ENCODE assay signal across 22 cellular contexts in the genomic region with DNA sequence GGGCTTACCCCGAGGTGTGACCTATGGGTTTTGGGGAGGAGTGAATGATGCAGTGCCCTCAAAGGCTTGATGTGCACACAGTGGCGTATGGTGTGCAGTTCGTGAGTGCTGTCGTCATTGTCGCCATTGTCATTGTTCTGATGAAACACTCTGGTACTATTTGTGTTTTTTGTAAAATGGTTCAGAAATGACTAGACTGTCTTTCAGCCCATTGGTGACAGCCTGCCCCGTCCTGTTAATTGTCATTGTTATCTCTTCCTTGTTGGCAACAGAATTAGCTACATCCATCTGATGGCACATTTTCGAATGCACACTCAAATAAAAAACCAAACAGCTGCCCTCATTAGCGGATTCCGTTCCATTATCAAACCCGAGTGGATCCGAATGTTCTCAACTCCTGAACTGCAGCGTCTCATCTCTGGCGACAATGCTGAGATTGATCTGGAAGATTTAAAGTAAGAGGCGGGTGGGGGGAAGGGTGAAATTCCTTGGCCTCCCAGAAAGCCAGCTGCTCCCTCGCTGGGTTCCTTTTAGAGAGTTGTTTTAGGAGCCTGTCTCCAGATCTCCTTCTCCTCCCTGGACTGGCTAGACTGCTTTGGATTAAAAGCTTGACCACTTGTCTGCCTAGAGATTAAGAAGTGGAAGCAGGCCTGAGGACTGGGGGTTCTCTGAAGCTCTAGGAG. TPM values are rescaled to one million over a fixed set of nuclear protein-coding genes. Genes with fewer than 3 reads are reported as not detected.
DNase-seq lines count a peak whose midpoint lies in the region; ATAC-seq and TF ChIP-seq lines count a peak whose summit lies in the region.
"Had no signal": no experiment of that assay in that cellular context is flagged by ENCODE, and none has a peak within 500 bp of the region (broad histone marks: within the 10 kb centered on the region; RNA-seq: fewer than 3 reads in every experiment).

No MANE protein-coding gene starts in this region.

- peak overlapping the region; percentile 8 for H3K27ac ChIP-seq in muscle layer of colon (ENCODE audit: low read depth, low read length)
- no peak overlapping the region for H3K27ac ChIP-seq in CD4-positive, alpha-beta memory T cell (ENCODE audit: low read depth, low read length)
- H3K27ac ChIP-seq: breast epithelium, spleen, vagina had no signal

- TF ChIP-seq CTCF in natural killer cell (IDR thresholded peaks at IDR 0.05) (no peak), fibroblast of villous mesenchyme (IDR thresholded peaks at IDR 0.05; ENCODE audit: insufficient read depth, low read depth, low read length) (no peak)
- no peak for TF ChIP-seq CTCF in activated CD8-positive, alpha-beta T cell treated with anti-CD3 and anti-CD28 coated beads for 36 hours (IDR thresholded peaks at IDR 0.05)

- H3K4me1 Mint-ChIP-seq in natural killer cell treated with Interleukin-12 subunit alpha and Interleukin-12 subunit beta and Interleukin-15 and Interleukin-18, amount 100 ng/mL, for 72 hours (ENCODE audit: low read depth in 2 of 2), result no peaks in the 10 kb centered on the region
- no peaks in the 10 kb centered on the region for H3K4me1 Mint-ChIP-seq in natural killer cell
- no peaks in the 10 kb centered on the region for H3K4me1 Mint-ChIP-seq in activated CD8-positive, alpha-beta T cell treated with anti-CD3 and anti-CD28 coated beads for 36 hours (ENCODE audit: low read depth)
- no peaks in the 10 kb centered on the region for H3K4me1 Mint-ChIP-seq in CD4-positive, alpha-beta memory T cell
- H3K4me1 Mint-ChIP-seq: memory B cell had no signal

- H3K4me3 ChIP-seq in fibroblast of villous mesenchyme (ENCODE audit: low read depth, low read length) (no peak overlapping the region), muscle layer of colon (ENCODE audit: low read depth in 1 of 2, low read length in 2 of 2) (no peak overlapping the region)
- H3K4me3 ChIP-seq in CD4-positive, alpha-beta memory T cell (ENCODE audit: low read length in 2 of 2), result no peak overlapping the region
- H3K4me3 ChIP-seq: breast epithelium, spleen, vagina had no signal

- H3K4me3 Mint-ChIP-seq in natural killer cell treated with Interleukin-12 subunit alpha and Interleukin-12 subunit beta and Interleukin-15 and Interleukin-18, amount 100 ng/mL, for 72 hours, result no peak overlapping the region
- no peak overlapping the region for H3K4me3 Mint-ChIP-seq in natural killer cell
- H3K4me3 Mint-ChIP-seq in activated CD8-positive, alpha-beta T cell treated with anti-CD3 and anti-CD28 coated beads for 36 hours, result no peak overlapping the region
- H3K4me3 Mint-ChIP-seq in CD4-positive, alpha-beta memory T cell, result no peak overlapping the region
- H3K4me3 Mint-ChIP-seq: HFFc6, memory B cell had no signal

- no peak overlapping the region for H3K9ac ChIP-seq in muscle layer of colon (ENCODE audit: low read length)

- DNase-seq in natural killer cell treated with Interleukin-12 subunit alpha and Interleukin-12 subunit beta and Interleukin-15 and Interleukin-18, amount 100 ng/mL, for 72 hours (ENCODE audit: low spot score), result peak; percentile 39
- DNase-seq in natural killer cell, result no peak
- peak; percentile 45 for DNase-seq in fibroblast of villous mesenchyme (ENCODE audit: low read depth)
- no peak for DNase-seq in activated CD8-positive, alpha-beta T cell treated with anti-CD3 and anti-CD28 coated beads for 36 hours
- no peak for DNase-seq in RPMI8226
- no peak for DNase-seq in CD4-positive, alpha-beta memory T cell
- DNase-seq: activated CD4-positive, alpha-beta T cell treated with anti-CD3 and anti-CD28 coated beads for 4 hours; activated T-cell treated with anti-CD3 and anti-CD28 coated beads for 4 hours; effector CD8-positive, alpha-beta T cell; EL; HFFc6; NK-92 treated with Interleukin-12 subunit alpha and Interleukin-12 subunit beta, amount 100 ng/mL, for 24 hours; SHP77 treated with DMSO at 0.1 percent for 48 hours; stimulated activated naive CD8-positive, alpha-beta T cell treated with anti-CD3 and anti-CD28 coated beads, Interleukin-15, Interleukin-2, amounts not matched to agents 100 U/mL and 50 U/mL, for 24 hours; T1000 had no signal

- POLR2A ChIA-PET in activated CD8-positive, alpha-beta T cell treated with anti-CD3 and anti-CD28 coated beads for 36 hours (lab: Charles Lee), result no interaction called here
- POLR2A ChIA-PET in CD4-positive, alpha-beta memory T cell (lab: Charles Lee; ENCODE audit: partially characterized antibody), result no interaction called here

- H3K27ac Mint-ChIP-seq in natural killer cell treated with Interleukin-12 subunit alpha and Interleukin-12 subunit beta and Interleukin-15 and Interleukin-18, amount 100 ng/mL, for 72 hours, result no peak overlapping the region
- H3K27ac Mint-ChIP-seq in natural killer cell, result no peak overlapping the region
- no peak overlapping the region for H3K27ac Mint-ChIP-seq in activated CD8-positive, alpha-beta T cell treated with anti-CD3 and anti-CD28 coated beads for 36 hours
- no peak overlapping the region for H3K27ac Mint-ChIP-seq in CD4-positive, alpha-beta memory T cell
- H3K27ac Mint-ChIP-seq: HFFc6, memory B cell had no signal

- no peaks in the 10 kb centered on the region for H3K36me3 Mint-ChIP-seq in natural killer cell treated with Interleukin-12 subunit alpha and Interleukin-12 subunit beta and Interleukin-15 and Interleukin-18, amount 100 ng/mL, for 72 hours
- H3K36me3 Mint-ChIP-seq in natural killer cell, result peaks cover 8% of the 10 kb centered on the region
- no peaks in the 10 kb centered on the region for H3K36me3 Mint-ChIP-seq in activated CD8-positive, alpha-beta T cell treated with anti-CD3 and anti-CD28 coated beads for 36 hours (ENCODE audit: low read depth)
- peaks cover 48 to 71% of the 10 kb centered on the region in 2 donors for H3K36me3 Mint-ChIP-seq in CD4-positive, alpha-beta memory T cell
- H3K36me3 Mint-ChIP-seq: activated naive CD4-positive, alpha-beta T cell treated with anti-CD3 and anti-CD28 coated beads, Interleukin-2, amount 50 U/mL, for 72 hours had no signal

- H3K9me3 Mint-ChIP-seq in natural killer cell treated with Interleukin-12 subunit alpha and Interleukin-12 subunit beta and Interleukin-15 and Interleukin-18, amount 100 ng/mL, for 72 hours, result no peaks in the 10 kb centered on the region
- H3K9me3 Mint-ChIP-seq in natural killer cell, result no peaks in the 10 kb centered on the region
- no peaks in the 10 kb centered on the region for H3K9me3 Mint-ChIP-seq in activated CD8-positive, alpha-beta T cell treated with anti-CD3 and anti-CD28 coated beads for 36 hours
- H3K9me3 Mint-ChIP-seq in CD4-positive, alpha-beta memory T cell, result no peaks in the 10 kb centered on the region
- H3K9me3 Mint-ChIP-seq: activated naive CD4-positive, alpha-beta T cell treated with anti-CD3 and anti-CD28 coated beads, Interleukin-2, amount 50 U/mL, for 72 hours; HFFc6; memory B cell had no signal

- H3K36me3 ChIP-seq in muscle layer of colon (ENCODE audit: insufficient read depth, low read length), result peaks cover 80% of the 10 kb centered on the region
- H3K36me3 ChIP-seq in CD4-positive, alpha-beta memory T cell (ENCODE audit: insufficient read depth, low read length), result peaks cover 41% of the 10 kb centered on the region

- ATAC-seq in natural killer cell treated with Interleukin-12 subunit alpha and Interleukin-12 subunit beta and Interleukin-15 and Interleukin-18, amount 100 ng/mL, for 72 hours, result no peak
- ATAC-seq in natural killer cell, result no peak
- ATAC-seq in activated CD8-positive, alpha-beta T cell treated with anti-CD3 and anti-CD28 coated beads for 36 hours, result no peak
- ATAC-seq in GM18502 (IDR thresholded peaks at IDR 0.05; ENCODE audit: poor library complexity, unreplicated experiment), result no peak
- ATAC-seq: activated naive CD4-positive, alpha-beta T cell treated with anti-CD3 and anti-CD28 coated beads, Interleukin-2, amount 50 U/mL, for 72 hours; stimulated activated naive CD8-positive, alpha-beta T cell treated with anti-CD3 and anti-CD28 coated beads, Interleukin-15, Interleukin-2, amounts not matched to agents 100 U/mL and 50 U/mL, for 24 hours had no signal

- H3K27me3 ChIP-seq in muscle layer of colon (ENCODE audit: control insufficient read depth in 1 of 2, insufficient read depth in 2 of 2, low read length in 2 of 2), result no peaks in the 10 kb centered on the region
- no peaks in the 10 kb centered on the region for H3K27me3 ChIP-seq in CD4-positive, alpha-beta memory T cell (ENCODE audit: insufficient read depth, low read length)
- H3K27me3 ChIP-seq: breast epithelium, spleen, vagina had no signal

- H3K27me3 Mint-ChIP-seq in natural killer cell treated with Interleukin-12 subunit alpha and Interleukin-12 subunit beta and Interleukin-15 and Interleukin-18, amount 100 ng/mL, for 72 hours, result no peaks in the 10 kb centered on the region
- no peaks in the 10 kb centered on the region for H3K27me3 Mint-ChIP-seq in natural killer cell (ENCODE audit: low read depth in 2 of 2)
- no peaks in the 10 kb centered on the region for H3K27me3 Mint-ChIP-seq in activated CD8-positive, alpha-beta T cell treated with anti-CD3 and anti-CD28 coated beads for 36 hours
- H3K27me3 Mint-ChIP-seq in CD4-positive, alpha-beta memory T cell, result no peaks in the 10 kb centered on the region
- H3K27me3 Mint-ChIP-seq: memory B cell had no signal

- CTCF ChIA-PET in activated CD8-positive, alpha-beta T cell treated with anti-CD3 and anti-CD28 coated beads for 36 hours (lab: Charles Lee), result interaction anchor here (1.0 kb wide), 1 partner anchor 245 kb away, joined by 3 read pairs; no protein-coding TSS in a partner anchor
- CTCF ChIA-PET in CD4-positive, alpha-beta memory T cell (lab: Charles Lee; ENCODE audit: partially characterized antibody), result interaction anchor here (0.6 kb wide), 1 partner anchor 622 kb away, joined by 3 read pairs; no protein-coding TSS in a partner anchor

- intact Hi-C loops in natural killer cell (cut with micrococcal nuclease), result no loop called here
- intact Hi-C loops in activated CD8-positive, alpha-beta T cell treated with anti-CD3 and anti-CD28 coated beads for 36 hours (cut with micrococcal nuclease), result no loop called here
- intact Hi-C loops in CD4-positive, alpha-beta memory T cell (cut with micrococcal nuclease), result no loop called here

- H3K4me1 ChIP-seq in muscle layer of colon (ENCODE audit: insufficient read depth, low read length), result no peaks in the 10 kb centered on the region
- H3K4me1 ChIP-seq in CD4-positive, alpha-beta memory T cell (ENCODE audit: insufficient read depth, low read length), result no peaks in the 10 kb centered on the region
- H3K4me1 ChIP-seq: breast epithelium, spleen, vagina had no signal

- H3K9me3 ChIP-seq in muscle layer of colon (ENCODE audit: low read length), result no peaks in the 10 kb centered on the region
- H3K9me3 ChIP-seq in CD4-positive, alpha-beta memory T cell (ENCODE audit: control insufficient read depth in 1 of 2, low read length in 2 of 2), result no peaks in the 10 kb centered on the region
- H3K9me3 ChIP-seq: breast epithelium, spleen, vagina had no signal

RNA-seq across cellular contexts. Expression of a gene that starts 43.5 kb away (rescaled TPM):
- total RNA-seq in natural killer cell treated with Interleukin-12 subunit alpha and Interleukin-12 subunit beta and Interleukin-15 and Interleukin-18, amount 100 ng/mL, for 72 hours, result 10 to 100 TPM; 36.4 to 40.2 TPM
- 10 to 100 TPM; 17.1 to 18.3 (median 17.6) TPM for total RNA-seq in natural killer cell
- total RNA-seq in fibroblast of villous mesenchyme, result 34.1 and 43.8 TPM in 2 replicates
- total RNA-seq in activated CD8-positive, alpha-beta T cell treated with anti-CD3 and anti-CD28 coated beads for 36 hours, result 10 to 100 TPM; 60.5 to 60.9 TPM
- 10 to 100 TPM; 16.0 to 16.9 TPM for total RNA-seq in CD4-positive, alpha-beta memory T cell
- 10 to 100 TPM; 17.2 to 30.2 TPM for polyA plus RNA-seq in CD4-positive, alpha-beta memory T cell

RNA-seq across cellular contexts. Expression of a gene that starts 43.8 kb away (rescaled TPM):
- total RNA-seq in natural killer cell treated with Interleukin-12 subunit alpha and Interleukin-12 subunit beta and Interleukin-15 and Interleukin-18, amount 100 ng/mL, for 72 hours, result 10 to 100 TPM; 23.1 to 27.5 TPM
- total RNA-seq in natural killer cell (10 to 100 TPM in 2 of 3 donors, 1 to 10 TPM in 1; 9.4 to 16.6 (median 16.2) TPM), fibroblast of villous mesenchyme (29.8 and 30.0 TPM in 2 replicates)
- total RNA-seq in activated CD8-positive, alpha-beta T cell treated with anti-CD3 and anti-CD28 coated beads for 36 hours, result 10 to 100 TPM; 16.2 to 19.8 TPM
- total RNA-seq in CD4-positive, alpha-beta memory T cell, result 10 to 100 TPM; 10.0 to 11.0 TPM
- 1 to 10 TPM; 1.9 to 4.2 TPM for polyA plus RNA-seq in CD4-positive, alpha-beta memory T cell

RNA-seq across cellular contexts. Expression of a gene that starts 52.3 kb away (rescaled TPM):
- total RNA-seq in natural killer cell treated with Interleukin-12 subunit alpha and Interleukin-12 subunit beta and Interleukin-15 and Interleukin-18, amount 100 ng/mL, for 72 hours, result 10 to 100 TPM; 38.9 to 39.2 TPM
- total RNA-seq in natural killer cell, result 10 to 100 TPM; 32.2 to 46.7 (median 39.5) TPM
- total RNA-seq in fibroblast of villous mesenchyme, result 34.1 and 51.4 TPM in 2 replicates
- total RNA-seq in activated CD8-positive, alpha-beta T cell treated with anti-CD3 and anti-CD28 coated beads for 36 hours, result 10 to 100 TPM; 22.5 to 24.9 TPM
- total RNA-seq in CD4-positive, alpha-beta memory T cell, result 10 to 100 TPM; 55.8 to 58.1 TPM
- 10 to 100 TPM; 24.0 to 24.4 TPM for polyA plus RNA-seq in CD4-positive, alpha-beta memory T cell

RNA-seq across cellular contexts. Expression of a gene that starts 52.7 kb away (rescaled TPM):
- 10 to 100 TPM; 49.9 to 92.0 TPM for total RNA-seq in natural killer cell treated with Interleukin-12 subunit alpha and Interleukin-12 subunit beta and Interleukin-15 and Interleukin-18, amount 100 ng/mL, for 72 hours
- total RNA-seq in natural killer cell (100 to 1,000 TPM in 1 of 3 donors, 10 to 100 TPM in 2; 76.0 to 141 (median 79.0) TPM), fibroblast of villous mesenchyme (105 and 129 TPM in 2 replicates)
- 10 to 100 TPM; 37.4 to 38.2 TPM for total RNA-seq in activated CD8-positive, alpha-beta T cell treated with anti-CD3 and anti-CD28 coated beads for 36 hours
- total RNA-seq in CD4-positive, alpha-beta memory T cell, result 10 to 100 TPM; 29.2 to 31.9 TPM
- polyA plus RNA-seq in CD4-positive, alpha-beta memory T cell, result 10 to 100 TPM; 23.2 to 25.3 TPM

Comparison
In these comparisons a context has a peak if more than half of its experiments do, and no peak if none do; other contexts are left out.
1. DNase-seq: peak in natural killer cell treated with Interleukin-12 subunit alpha and Interleukin-12 subunit beta and Interleukin-15 and Interleukin-18, amount 100 ng/mL, for 72 hours (single experiment) and fibroblast of villous mesenchyme (single experiment); none in natural killer cell (single experiment), activated CD8-positive, alpha-beta T cell treated with anti-CD3 and anti-CD28 coated beads for 36 hours (single experiment), RPMI8226 (single experiment) and CD4-positive, alpha-beta memory T cell (0 of 5).